ENCODE assay signal across 21 cellular contexts in genomic region chr6:32772656-32773055, GRCh38. TPM values are rescaled to one million over a fixed set of nuclear protein-coding genes. Genes with fewer than 3 reads are reported as not detected.
DNase-seq lines count a peak whose midpoint lies in the region; ATAC-seq and TF ChIP-seq lines count a peak whose summit lies in the region.
"Had no signal": no experiment of that assay in that cellular context is flagged by ENCODE, and none has a peak within 500 bp of the region (broad histone marks: within the 10 kb centered on the region; RNA-seq: fewer than 3 reads in every experiment).

No MANE protein-coding gene starts in this region.

- H3K9me3 ChIP-seq in Loucy (ENCODE audit: insufficient read depth, low read depth, low read length) (no peaks in the 10 kb centered on the region), hepatocyte (ENCODE audit: low read depth) (no peaks in the 10 kb centered on the region)

- H3K9me2 ChIP-seq in Loucy (replicated peaks; ENCODE audit: low read depth, low read length), result no peaks in the 10 kb centered on the region
- H3K9me2 ChIP-seq in hepatocyte (replicated peaks; ENCODE audit: insufficient read depth), result no peaks in the 10 kb centered on the region

- H3K4me3 ChIP-seq in Loucy (ENCODE audit: low read length, poor library complexity, severe bottlenecking) (no peak overlapping the region), hepatocyte (no peak overlapping the region)

- TF ChIP-seq CTCF in Loucy (conservative IDR thresholded peaks at IDR 0.05; ENCODE audit: low read length) (no peak), hepatocyte (IDR thresholded peaks at IDR 0.05; ENCODE audit: poor library complexity) (no peak)

- H2AFZ ChIP-seq in Loucy (ENCODE audit: low read length), result no peak overlapping the region
- H2AFZ ChIP-seq in hepatocyte, result no peak overlapping the region

- no peak for ATAC-seq in HG03095 (IDR thresholded peaks at IDR 0.05; ENCODE audit: unreplicated experiment)

- H3K4me2 ChIP-seq in Loucy (ENCODE audit: low read depth, low read length, poor library complexity, severe bottlenecking) (peak overlapping the region; percentile 22), hepatocyte (no peak overlapping the region)

- H4K20me1 ChIP-seq in Loucy (ENCODE audit: insufficient read depth, low read length, poor library complexity, severe bottlenecking), result no peaks in the 10 kb centered on the region
- no peaks in the 10 kb centered on the region for H4K20me1 ChIP-seq in hepatocyte (ENCODE audit: insufficient read depth, poor library complexity, severe bottlenecking)

- no peaks in the 10 kb centered on the region for H3F3A ChIP-seq in Loucy (ENCODE audit: low read depth)

- H3K79me2 ChIP-seq in Loucy (ENCODE audit: insufficient read depth, low read length) (no peaks in the 10 kb centered on the region), hepatocyte (no peaks in the 10 kb centered on the region)

- no peak overlapping the region for H3K27ac ChIP-seq in hepatocyte

- no peaks in the 10 kb centered on the region for H3K36me3 ChIP-seq in Loucy (ENCODE audit: insufficient read depth, low read length)
- H3K36me3 ChIP-seq in hepatocyte (replicated peaks; ENCODE audit: insufficient read depth, low read depth), result no peaks in the 10 kb centered on the region

- H3K27me3 ChIP-seq in Loucy (ENCODE audit: insufficient read depth, low read length, poor library complexity, severe bottlenecking), result peaks cover 33% of the 10 kb centered on the region
- H3K27me3 ChIP-seq in hepatocyte, result no peaks in the 10 kb centered on the region

- peaks cover 9% of the 10 kb centered on the region for H3K4me1 ChIP-seq in Loucy (ENCODE audit: insufficient read depth, low read length, poor library complexity, severe bottlenecking)
- H3K4me1 ChIP-seq in hepatocyte (ENCODE audit: insufficient read depth), result peaks cover 8% of the 10 kb centered on the region

- DNase-seq in H4 (ENCODE audit: low spot score), result peak; percentile 30
- peak; percentile 30 for DNase-seq in renal cortical epithelial cell (ENCODE audit: low read depth)
- DNase-seq in hepatocyte (ENCODE audit: low spot score), result no peak
- DNase-seq in SW 1271 (lab: John Stamatoyannopoulos, UW), result no peak
- DNase-seq: C1 segment of cervical spinal cord; Calu3; CD4-positive, alpha-beta memory T cell; COR-L47; DMS53; DMS79 treated with DMSO at 0.1 percent for 48 hours; GF-D8; GOT3; H7; HCEC 1CT had no signal

- 58% methylated on average over 1 of the region's 1 CpG for WGBS in hepatocyte (ENCODE audit: low lambda C conversion rate, missing lambda C conversion rate)

- no peak overlapping the region for H3K9ac ChIP-seq in Loucy (ENCODE audit: low read depth, low read length, poor library complexity, severe bottlenecking)

RNA-seq across cellular contexts. Expression of gene HLA-DQB2, which starts 9.3 kb away (rescaled TPM):
- not detected in 2 replicates for total RNA-seq in H4 (2014; rRNA removed; shearing (Covaris generic))
- not detected in 2 replicates for total RNA-seq in renal cortical epithelial cell
- not detected in 2 replicates for total RNA-seq in hepatocyte
- polyA plus RNA-seq in hepatocyte, result not detected in 2 replicates
- total RNA-seq: A172; A673; CD4-positive, alpha-beta memory T cell; Daoy; G401; H7 had no signal
- polyA plus RNA-seq: BJ had no signal

RNA-seq across cellular contexts. Expression of gene HLA-DQA2, which starts 31.5 kb away (rescaled TPM):
- not detected in 2 replicates for total RNA-seq in H4 (2014; rRNA removed; shearing (Covaris generic))
- total RNA-seq in renal cortical epithelial cell, result not detected in 2 replicates
- not detected in 2 replicates for total RNA-seq in hepatocyte
- not detected in 2 replicates for polyA plus RNA-seq in hepatocyte
- total RNA-seq: A172; A673; CD4-positive, alpha-beta memory T cell; Daoy; G401; H7 had no signal
- polyA plus RNA-seq: BJ had no signal

RNA-seq across cellular contexts. Expression of gene HLA-DOB, which starts 44.1 kb away (rescaled TPM):
- total RNA-seq in H4 (2014; rRNA removed; shearing (Covaris generic)), result not detected in 2 replicates
- total RNA-seq in renal cortical epithelial cell (under 0.01 TPM in 1 of 2 replicates, not detected in the other), hepatocyte (not detected in 2 replicates)
- 0.94 TPM in 1 of 2 replicates, not detected in the other for polyA plus RNA-seq in hepatocyte
- total RNA-seq: A172, G401, H7 had no signal

Comparison
In these comparisons a context has a peak if more than half of its experiments do, and no peak if none do; other contexts are left out.
1. DNase-seq: peak in H4 (single experiment) and renal cortical epithelial cell (single experiment); none in hepatocyte (single experiment) and SW 1271 (0 of 2).